ENCODE assay signal across 8 cellular contexts in genomic region chr2:38376683-38377500, GRCh38. TPM values are rescaled to one million over a fixed set of nuclear protein-coding genes. Genes with fewer than 3 reads are reported as not detected.
DNase-seq lines count a peak whose midpoint lies in the region; ATAC-seq and TF ChIP-seq lines count a peak whose summit lies in the region.

TSS of gene ATL2 (minus strand) at chr2:38377273. CDS start at chr2:38377260, 13 bp downstream.

- H3K4me1 Mint-ChIP-seq in activated naive CD8-positive, alpha-beta T cell (ENCODE audit: low read depth), result peaks cover 65% of the 10 kb centered on the region

- H3K27me3 ChIP-seq in ovary (no peaks in the 10 kb centered on the region), thyroid gland (no peaks in the 10 kb centered on the region)

- peak in 2 of 3 donors; percentile 66 for TF ChIP-seq CTCF in ovary (IDR thresholded peaks at IDR 0.05)
- peak in 3 of 6 experiments; percentile 65 to 85 (median 72) for TF ChIP-seq CTCF in thyroid gland (IDR thresholded peaks at IDR 0.05)

- H3K4me3 ChIP-seq in ovary, result peak within 1 kb of the TSS; percentile 73
- H3K4me3 ChIP-seq in thyroid gland (replicated peaks in 1 of 3), result peak within 1 kb of the TSS; percentile 74 to 91 (median 84)

- H3K36me3 Mint-ChIP-seq in activated naive CD8-positive, alpha-beta T cell, result no peaks in the 10 kb centered on the region

- peaks cover 3% of the 10 kb centered on the region for H3K4me1 ChIP-seq in ovary (ENCODE audit: insufficient read depth)
- peaks cover 18 to 34% of the 10 kb centered on the region in 2 donors for H3K4me1 ChIP-seq in thyroid gland

- no peaks in the 10 kb centered on the region for H3K36me3 ChIP-seq in ovary
- no peaks in the 10 kb centered on the region for H3K36me3 ChIP-seq in thyroid gland

- peak within 1 kb of the TSS; percentile 94 for H3K27ac Mint-ChIP-seq in activated naive CD8-positive, alpha-beta T cell

- intact Hi-C loops in head of caudate nucleus (cut with DNase I) (loop anchor here (5.0 to 10.0 kb wide), 2 partner anchors 128 to 225 kb away; partner anchors contain the start of gene HNRNPLL), ovary (cut with DNase I) (loop anchor here (10.0 kb wide), 4 partner anchors 128 to 228 kb away; partner anchors contain the start of gene HNRNPLL (in 1 of the 4)), thyroid gland (cut with DNase I) (loop anchor here (10.0 kb wide), 1 partner anchor 88 kb away; no protein-coding TSS in a partner anchor)

- H3K27ac ChIP-seq in ovary (peak within 1 kb of the TSS; percentile 94 to 100), thyroid gland (peak within 1 kb of the TSS; percentile 97 to 99 (median 98))

- H3K9me3 ChIP-seq in ovary, result no peaks in the 10 kb centered on the region
- no peaks in the 10 kb centered on the region for H3K9me3 ChIP-seq in thyroid gland

- peak; percentile 90 for ATAC-seq in HG02610 (IDR thresholded peaks at IDR 0.05; ENCODE audit: unreplicated experiment)

- TF ChIP-seq EP300 in ovary (IDR thresholded peaks at IDR 0.05), result no peak

- DNase-seq in NCI-H1092 treated with DMSO at 0.1 percent for 48 hours (lab: John Stamatoyannopoulos, UW) (peak; percentile 92), SKM-1 (lab: John Stamatoyannopoulos, UW; ENCODE audit: unreplicated experiment) (peak; percentile 94), head of caudate nucleus (peak; percentile 89 to 98 (median 95)), ovary (peak; percentile 96 to 97 (median 96)), thyroid gland (peak; percentile 96 to 97)

- no peaks in the 10 kb centered on the region for H3K27me3 Mint-ChIP-seq in activated naive CD8-positive, alpha-beta T cell

- H3K9me3 Mint-ChIP-seq in activated naive CD8-positive, alpha-beta T cell (ENCODE audit: low read depth), result no peaks in the 10 kb centered on the region

- 0 to 1% (median 0%) methylated on average over 27 to 116 of the region's 116 CpGs for WGBS in ovary, 3 donors
- WGBS in thyroid gland, 2 donors, result 0 to 1% methylated on average over 7 to 25 of the region's 116 CpGs

- peak within 1 kb of the TSS; percentile 96 for H3K4me3 Mint-ChIP-seq in activated naive CD8-positive, alpha-beta T cell

- TF ChIP-seq POLR2A in GM10847 (IDR thresholded peaks at IDR 0.05; ENCODE audit: extremely low read depth, insufficient read length), result peak; percentile 75
- peak; percentile 98 for TF ChIP-seq POLR2A in ovary (IDR thresholded peaks at IDR 0.05)
- TF ChIP-seq POLR2A in thyroid gland (IDR thresholded peaks at IDR 0.05), result peak; percentile 84 to 96

RNA-seq across cellular contexts. Expression of gene ATL2, which starts in this region (rescaled TPM):
- total RNA-seq in ovary (100 to 1,000 TPM in 2 of 7 donors, 10 to 100 TPM in 5; 75.2 to 149 (median 96.3) TPM), thyroid gland (100 to 1,000 TPM; 126 to 267 (median 146) TPM)
- 10 to 100 TPM; 47.9 to 53.6 TPM for polyA plus RNA-seq in ovary

Comparison
In these comparisons a context has a peak if more than half of its experiments do, and no peak if none do; other contexts are left out.
1. Peak in every context shown above with its lines: DNase-seq, ATAC-seq, H3K4me3 ChIP-seq and H3K27ac ChIP-seq.